1 cellular context compared by ENCODE assay signal in genomic region chr1:236281286-236282158, GRCh38.
TF ChIP-seq lines count a peak whose summit lies in the region.

ERO1B (minus strand) TSS chr1:236281958; CDS start chr1:236281783, 175 bp downstream.

TF ChIP-seq in GM12878, 131 proteins besides CTCF, POLR2A, EP300 and RAD21 (continued from another document):
- TF ChIP-seq, protein P1, sequence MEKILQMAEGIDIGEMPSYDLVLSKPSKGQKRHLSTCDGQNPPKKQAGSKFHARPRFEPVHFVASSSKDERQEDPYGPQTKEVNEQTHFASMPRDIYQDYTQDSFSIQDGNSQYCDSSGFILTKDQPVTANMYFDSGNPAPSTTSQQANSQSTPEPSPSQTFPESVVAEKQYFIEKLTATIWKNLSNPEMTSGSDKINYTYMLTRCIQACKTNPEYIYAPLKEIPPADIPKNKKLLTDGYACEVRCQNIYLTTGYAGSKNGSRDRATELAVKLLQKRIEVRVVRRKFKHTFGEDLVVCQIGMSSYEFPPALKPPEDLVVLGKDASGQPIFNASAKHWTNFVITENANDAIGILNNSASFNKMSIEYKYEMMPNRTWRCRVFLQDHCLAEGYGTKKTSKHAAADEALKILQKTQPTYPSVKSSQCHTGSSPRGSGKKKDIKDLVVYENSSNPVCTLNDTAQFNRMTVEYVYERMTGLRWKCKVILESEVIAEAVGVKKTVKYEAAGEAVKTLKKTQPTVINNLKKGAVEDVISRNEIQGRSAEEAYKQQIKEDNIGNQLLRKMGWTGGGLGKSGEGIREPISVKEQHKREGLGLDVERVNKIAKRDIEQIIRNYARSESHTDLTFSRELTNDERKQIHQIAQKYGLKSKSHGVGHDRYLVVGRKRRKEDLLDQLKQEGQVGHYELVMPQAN (conservative IDR thresholded peaks at IDR 0.05): peak; percentile 78
- TF ChIP-seq GABPA (IDR thresholded peaks at IDR 0.05; ENCODE audit: low read depth) (no peak), SRF (IDR thresholded peaks at IDR 0.05; ENCODE audit: low read depth in 2 of 2, low read length in 2 of 2) (no peak), RB1 (IDR thresholded peaks at IDR 0.05; ENCODE audit: borderline replicate concordance) (no peak), ZBTB11 (CRISPR knock-in tag; IDR thresholded peaks at IDR 0.05) (0 out of 2 replicates have a peak, but pooled peaks have one; percentile 13), BHLHE40 (IDR thresholded peaks at IDR 0.05; ENCODE audit: borderline replicate concordance in 1 of 2, low read depth in 2 of 2, low read length in 1 of 2) (peak in 1 of 2 experiments; percentile 46; a peak in 1 of 4 replicates), SP1 (IDR thresholded peaks at IDR 0.05; ENCODE audit: low read depth, low read length) (peak; percentile 66), TAF1 (IDR thresholded peaks at IDR 0.05; ENCODE audit: borderline replicate concordance, low read depth, low read length) (peak; percentile 90), STAT1 (conservative IDR thresholded peaks at IDR 0.05) (peak; percentile 78; the same call in 1 of the 2 replicates), NRF1 (conservative IDR thresholded peaks at IDR 0.05; ENCODE audit: low read depth, low read length) (no peak), REST (IDR thresholded peaks at IDR 0.05; ENCODE audit: low read depth, low read length) (0 out of 2 replicates have a peak, but pooled peaks have one; percentile 19), SREBF1 (IDR thresholded peaks at IDR 0.05; ENCODE audit: low read length) (peak; percentile 75), IKZF1 (conservative IDR thresholded peaks at IDR 0.05) (peak; percentile 82), HDGF (IDR thresholded peaks at IDR 0.05) (peak; percentile 76; the same call in 1 of the 2 replicates), DPF2 (IDR thresholded peaks at IDR 0.05) (peak; percentile 65), SIX5 (IDR thresholded peaks at IDR 0.05; ENCODE audit: low read depth, low read length, severe bottlenecking) (peak; percentile 82), RUNX3 (IDR thresholded peaks at IDR 0.05; ENCODE audit: low read length) (peak; percentile 34), STAT3 (IDR thresholded peaks at IDR 0.05; ENCODE audit: low read depth, low read length) (no peak), PML (IDR thresholded peaks at IDR 0.05; ENCODE audit: low read length) (peak; percentile 96), MTA3 (IDR thresholded peaks at IDR 0.05; ENCODE audit: borderline replicate concordance, low read length) (peak; percentile 18; the same call in 1 of the 2 replicates), POLR2AphosphoS2 (IDR thresholded peaks at IDR 0.05; ENCODE audit: low read depth, low read length) (peak; percentile 88), NR2F1 (conservative IDR thresholded peaks at IDR 0.05) (peak; percentile 95), EGR1 (IDR thresholded peaks at IDR 0.05; ENCODE audit: borderline replicate concordance in 1 of 2, low read depth in 2 of 2, low read length in 2 of 2) (peak in 1 of 2 experiments; percentile 70; a peak in 2 of 3 replicates), CHD2 (IDR thresholded peaks at IDR 0.05; ENCODE audit: borderline replicate concordance, low read depth, low read length) (peak; percentile 64; the same call in 1 of the 2 replicates), GATAD2B (conservative IDR thresholded peaks at IDR 0.05; ENCODE audit: low read depth) (peak; percentile 86), CBX5 (IDR thresholded peaks at IDR 0.05; ENCODE audit: low read depth) (peak; percentile 50; the same call in 1 of the 2 replicates), BMI1 (IDR thresholded peaks at IDR 0.05; ENCODE audit: borderline replicate concordance) (peak; percentile 49; the same call in 1 of the 2 replicates), CREB1 (IDR thresholded peaks at IDR 0.05; ENCODE audit: low read depth) (peak; percentile 14; the same call in 1 of the 2 replicates), ZNF687 (IDR thresholded peaks at IDR 0.05) (peak; percentile 37; the same call in 1 of the 2 replicates), SIN3A (IDR thresholded peaks at IDR 0.05; ENCODE audit: low read depth, low read length) (peak; percentile 46), RBBP5 (conservative IDR thresholded peaks at IDR 0.05) (no peak), HCFC1 (IDR thresholded peaks at IDR 0.05; ENCODE audit: low read length) (peak; percentile 86), POU2F2 (IDR thresholded peaks at IDR 0.05; ENCODE audit: borderline replicate concordance, low read depth, low read length) (peak; percentile 90; the same call in 2 of the 3 replicates)
- TF ChIP-seq, protein P2, sequence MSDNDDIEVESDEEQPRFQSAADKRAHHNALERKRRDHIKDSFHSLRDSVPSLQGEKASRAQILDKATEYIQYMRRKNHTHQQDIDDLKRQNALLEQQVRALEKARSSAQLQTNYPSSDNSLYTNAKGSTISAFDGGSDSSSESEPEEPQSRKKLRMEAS (IDR thresholded peaks at IDR 0.05; ENCODE audit: low read depth, low read length): peak; percentile 77
- TF ChIP-seq, protein P3, sequence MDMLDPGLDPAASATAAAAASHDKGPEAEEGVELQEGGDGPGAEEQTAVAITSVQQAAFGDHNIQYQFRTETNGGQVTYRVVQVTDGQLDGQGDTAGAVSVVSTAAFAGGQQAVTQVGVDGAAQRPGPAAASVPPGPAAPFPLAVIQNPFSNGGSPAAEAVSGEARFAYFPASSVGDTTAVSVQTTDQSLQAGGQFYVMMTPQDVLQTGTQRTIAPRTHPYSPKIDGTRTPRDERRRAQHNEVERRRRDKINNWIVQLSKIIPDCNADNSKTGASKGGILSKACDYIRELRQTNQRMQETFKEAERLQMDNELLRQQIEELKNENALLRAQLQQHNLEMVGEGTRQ (IDR thresholded peaks at IDR 0.05; ENCODE audit: borderline replicate concordance, low read depth, low read length): no peak
- TF ChIP-seq, protein P4, sequence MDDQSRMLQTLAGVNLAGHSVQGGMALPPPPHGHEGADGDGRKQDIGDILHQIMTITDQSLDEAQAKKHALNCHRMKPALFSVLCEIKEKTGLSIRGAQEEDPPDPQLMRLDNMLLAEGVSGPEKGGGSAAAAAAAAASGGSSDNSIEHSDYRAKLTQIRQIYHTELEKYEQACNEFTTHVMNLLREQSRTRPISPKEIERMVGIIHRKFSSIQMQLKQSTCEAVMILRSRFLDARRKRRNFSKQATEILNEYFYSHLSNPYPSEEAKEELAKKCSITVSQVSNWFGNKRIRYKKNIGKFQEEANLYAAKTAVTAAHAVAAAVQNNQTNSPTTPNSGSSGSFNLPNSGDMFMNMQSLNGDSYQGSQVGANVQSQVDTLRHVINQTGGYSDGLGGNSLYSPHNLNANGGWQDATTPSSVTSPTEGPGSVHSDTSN (IDR thresholded peaks at IDR 0.05; ENCODE audit: insufficient replicate concordance, low read depth, low read length): no peak
- TF ChIP-seq, protein P5, sequence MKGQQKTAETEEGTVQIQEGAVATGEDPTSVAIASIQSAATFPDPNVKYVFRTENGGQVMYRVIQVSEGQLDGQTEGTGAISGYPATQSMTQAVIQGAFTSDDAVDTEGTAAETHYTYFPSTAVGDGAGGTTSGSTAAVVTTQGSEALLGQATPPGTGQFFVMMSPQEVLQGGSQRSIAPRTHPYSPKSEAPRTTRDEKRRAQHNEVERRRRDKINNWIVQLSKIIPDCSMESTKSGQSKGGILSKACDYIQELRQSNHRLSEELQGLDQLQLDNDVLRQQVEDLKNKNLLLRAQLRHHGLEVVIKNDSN (IDR thresholded peaks at IDR 0.05; ENCODE audit: borderline replicate concordance, extremely low read length, insufficient read depth, low read depth, low read length): no peak
